ENCODE assay signal across 8 cellular contexts in genomic region chr1:27601771-27602509, GRCh38. TPM values are rescaled to one million over a fixed set of nuclear protein-coding genes. Genes with fewer than 3 reads are reported as not detected.
A peak's percentile ranks its signal among the peaks of the same experiment; 100 is the strongest.
DNase-seq lines count a peak whose midpoint lies in the region; ATAC-seq and TF ChIP-seq lines count a peak whose summit lies in the region.

No MANE protein-coding gene starts in this region.

- H3K4me1 ChIP-seq in mammary epithelial cell (ENCODE audit: insufficient read depth, low read length): peaks cover 56% of the 10 kb centered on the region

- H3K36me3 Mint-ChIP-seq in CD4-positive, alpha-beta T cell (ENCODE audit: low read depth): peaks cover 8% of the 10 kb centered on the region

- in situ Hi-C loops in mammary epithelial cell (cut with MboI; ENCODE audit: low sequenced_read_pairs in 2 of 2): loop anchor here (10.0 kb wide), 2 partner anchors 47 to 197 kb away; no protein-coding TSS in a partner anchor

- H3K27me3 Mint-ChIP-seq in CD4-positive, alpha-beta T cell: no peaks in the 10 kb centered on the region
- H3K27me3 Mint-ChIP-seq in stimulated activated naive CD8-positive, alpha-beta T cell treated with anti-CD3 and anti-CD28 coated beads, Interleukin-15, amount 100 ng/mL, for 72 hours: no peaks in the 10 kb centered on the region

- H3K79me2 ChIP-seq in mammary epithelial cell (ENCODE audit: insufficient read depth, low read length): peaks cover 70% of the 10 kb centered on the region

- no peak overlapping the region for H2AFZ ChIP-seq in mammary epithelial cell (ENCODE audit: low read depth, low read length)

- POLR2A ChIA-PET in CD4-positive, alpha-beta T cell (lab: Charles Lee): interaction anchor here (0.7 to 6.1 kb wide), 7 partner anchors 33 to 186 kb away, joined by 3 to 51 read pairs (median 3); no protein-coding TSS in a partner anchor

- H3K9ac ChIP-seq in mammary epithelial cell (ENCODE audit: insufficient read depth, low read length): peak overlapping the region; percentile 60

- TF ChIP-seq CTCF in CD4-positive, alpha-beta T cell (IDR thresholded peaks at IDR 0.05): no peak
- TF ChIP-seq CTCF in mammary epithelial cell (conservative IDR thresholded peaks at IDR 0.05 in 1 of 2, IDR thresholded peaks at IDR 0.05 in 1 of 2; ENCODE audit: extremely low read depth in 1 of 2, insufficient read depth in 1 of 2, low read depth in 1 of 2, low read length in 2 of 2): no peak
- TF ChIP-seq CTCF in omental fat pad (IDR thresholded peaks at IDR 0.05): no peak

- intact Hi-C loops in CD4-positive, alpha-beta T cell (cut with DNase I, micrococcal nuclease): no loop called here
- intact Hi-C loops in mammary epithelial cell (cut with micrococcal nuclease): loop anchor here (2.0 to 5.0 kb wide), 2 partner anchors 33 to 95 kb away; no protein-coding TSS in a partner anchor

- CTCF ChIA-PET in CD4-positive, alpha-beta T cell (lab: Charles Lee): interaction anchor here (0.7 to 11.0 kb wide), 6 partner anchors 33 to 301 kb away, joined by 3 to 72 read pairs (median 5); no protein-coding TSS in a partner anchor
- CTCF ChIA-PET in mammary epithelial cell (lab: Charles Lee; ENCODE audit: low non-redundant PET): interaction anchor here (0.6 to 1.4 kb wide), 2 partner anchors 45 to 165 kb away, joined by 3 to 15 read pairs; no protein-coding TSS in a partner anchor

- peak overlapping the region; percentile 82 for H3K4me3 ChIP-seq in Jurkat, Clone E6-1 (ENCODE audit: low read length)
- H3K4me3 ChIP-seq in mammary epithelial cell (replicated peaks in 1 of 3; ENCODE audit: insufficient read depth in 1 of 3, low read depth in 2 of 3, low read length in 3 of 3): peak overlapping the region; percentile 77 to 93 (median 79)

- dilution Hi-C loops in mammary epithelial cell (cut with HindIII; ENCODE audit: low sequenced_read_pairs): no loop called here

- peak overlapping the region; percentile 71 for H3K27ac Mint-ChIP-seq in CD4-positive, alpha-beta T cell
- H3K27ac Mint-ChIP-seq in stimulated activated naive CD8-positive, alpha-beta T cell treated with anti-CD3 and anti-CD28 coated beads, Interleukin-15, amount 100 ng/mL, for 72 hours: peak overlapping the region in 1 of 2 donors; percentile 87

- peak overlapping the region; percentile 35 for H3K27ac ChIP-seq in CD4-positive, alpha-beta T cell (ENCODE audit: low read depth, low read length)
- peak overlapping the region; percentile 56 for H3K27ac ChIP-seq in mammary epithelial cell (ENCODE audit: insufficient read depth, low read depth, low read length)

- no TSS peak for BruUV-seq in mammary epithelial cell (replicated peaks; lab: Mats Ljungman, UMichigan)

- WGBS in mammary epithelial cell (ENCODE audit: low coverage, missing lambda C conversion rate): 0% methylated on average over 2 of the region's 23 CpGs

- no peaks in the 10 kb centered on the region for H3K27me3 ChIP-seq in CD4-positive, alpha-beta T cell (ENCODE audit: control insufficient read depth, insufficient read depth, low read length)
- H3K27me3 ChIP-seq in mammary epithelial cell (ENCODE audit: insufficient read depth, low read length): no peaks in the 10 kb centered on the region

- no peaks in the 10 kb centered on the region for H3K36me3 ChIP-seq in mammary epithelial cell (ENCODE audit: insufficient read depth, low read length)

- no peak for DNase-seq in CD4-positive, alpha-beta T cell
- no peak for DNase-seq in Jurkat, Clone E6-1 (ENCODE audit: low read depth, low spot score)
- DNase-seq in mammary epithelial cell (peak; percentile 36), kidney tubule cell (ENCODE audit: low spot score) (peak; percentile 41), HPDE6-E6E7 (ENCODE audit: extremely low spot score) (no peak), omental fat pad (ENCODE audit: low spot score) (no peak), NCI-H1105 (lab: John Stamatoyannopoulos, UW) (no peak)
- no peak for DNase-seq in stimulated activated naive CD8-positive, alpha-beta T cell treated with anti-CD3 and anti-CD28 coated beads, Interleukin-15, amount 100 ng/mL, for 72 hours

- H3K9me3 ChIP-seq in CD4-positive, alpha-beta T cell (ENCODE audit: control insufficient read depth, low read length): no peaks in the 10 kb centered on the region
- no peaks in the 10 kb centered on the region for H3K9me3 ChIP-seq in mammary epithelial cell (replicated peaks; ENCODE audit: insufficient read depth, low read length)

- H3K9me3 Mint-ChIP-seq in CD4-positive, alpha-beta T cell: no peaks in the 10 kb centered on the region
- H3K9me3 Mint-ChIP-seq in stimulated activated naive CD8-positive, alpha-beta T cell treated with anti-CD3 and anti-CD28 coated beads, Interleukin-15, amount 100 ng/mL, for 72 hours: no peaks in the 10 kb centered on the region

- peak overlapping the region; percentile 98 for H3K4me2 ChIP-seq in mammary epithelial cell (ENCODE audit: insufficient read depth, low read depth, low read length)

- peaks cover 10% of the 10 kb centered on the region for H4K20me1 ChIP-seq in mammary epithelial cell (ENCODE audit: insufficient read depth, low read length)

- ATAC-seq in CD4-positive, alpha-beta T cell (ENCODE audit: poor library complexity): no peak
- ATAC-seq in stimulated activated naive CD8-positive, alpha-beta T cell treated with anti-CD3 and anti-CD28 coated beads, Interleukin-15, amount 100 ng/mL, for 72 hours: peak; percentile 6
- no peak for ATAC-seq in omental fat pad (ENCODE audit: low FRiP score)

- H3K4me3 Mint-ChIP-seq in CD4-positive, alpha-beta T cell: peak overlapping the region; percentile 93
- H3K4me3 Mint-ChIP-seq in stimulated activated naive CD8-positive, alpha-beta T cell treated with anti-CD3 and anti-CD28 coated beads, Interleukin-15, amount 100 ng/mL, for 72 hours: peak overlapping the region; percentile 82 to 89

- peaks cover 54% of the 10 kb centered on the region for H3K4me1 Mint-ChIP-seq in CD4-positive, alpha-beta T cell (ENCODE audit: low read depth)
- peaks cover 17% of the 10 kb centered on the region for H3K4me1 Mint-ChIP-seq in stimulated activated naive CD8-positive, alpha-beta T cell treated with anti-CD3 and anti-CD28 coated beads, Interleukin-15, amount 100 ng/mL, for 72 hours

RNA-seq across cellular contexts. Expression of gene AHDC1, which starts 2.0 kb away (rescaled TPM):
- 10 to 100 TPM; 20.8 to 22.9 TPM for total RNA-seq in CD4-positive, alpha-beta T cell
- polyA plus RNA-seq in Jurkat, Clone E6-1 (2012; ENCODE audit: insufficient read depth, insufficient read length): 14.8 TPM
- total RNA-seq in mammary epithelial cell (10 to 100 TPM; 35.3 to 51.8 TPM), omental fat pad (10 to 100 TPM in 1 of 4 donors, 1 to 10 TPM in 3; 7.5 to 12.9 (median 8.2) TPM)
- 8.0 TPM for polyA plus RNA-seq in mammary epithelial cell
- 21.4 TPM for polyA minus RNA-seq in mammary epithelial cell

RNA-seq across cellular contexts. Expression of gene FGR, which starts 33.0 kb away (rescaled TPM):
- total RNA-seq in CD4-positive, alpha-beta T cell: 1 to 10 TPM; 3.0 to 3.2 TPM
- polyA plus RNA-seq in Jurkat, Clone E6-1 (2012; ENCODE audit: insufficient read depth, insufficient read length): 0.49 TPM
- total RNA-seq in mammary epithelial cell (under 1 TPM; 0.50 to 0.56 TPM), omental fat pad (100 to 1,000 TPM in 2 of 4 donors, 10 to 100 TPM in 2; 18.8 to 131 (median 77.6) TPM)
- 0.06 TPM for polyA plus RNA-seq in mammary epithelial cell
- polyA minus RNA-seq in mammary epithelial cell: not detected

Comparison
In these comparisons a context has a peak if more than half of its experiments do, and no peak if none do; other contexts are left out.
1. DNase-seq: peak in mammary epithelial cell (single experiment) and kidney tubule cell (single experiment); none in CD4-positive, alpha-beta T cell (0 of 10), Jurkat, Clone E6-1 (single experiment), stimulated activated naive CD8-positive, alpha-beta T cell treated with anti-CD3 and anti-CD28 coated beads, Interleukin-15, amount 100 ng/mL, for 72 hours (0 of 2), HPDE6-E6E7 (single experiment), omental fat pad (single experiment) and NCI-H1105 (single experiment).
2. RNA of gene FGR, which starts 33.0 kb away (total RNA-seq): 18.8 to 131 TPM in omental fat pad; 3.0 to 3.2 TPM in CD4-positive, alpha-beta T cell and 0.50 to 0.56 TPM in mammary epithelial cell; every median in the first group is over 4 times any median in the second.